8 cellular contexts compared by ENCODE assay signal in the genomic region with DNA sequence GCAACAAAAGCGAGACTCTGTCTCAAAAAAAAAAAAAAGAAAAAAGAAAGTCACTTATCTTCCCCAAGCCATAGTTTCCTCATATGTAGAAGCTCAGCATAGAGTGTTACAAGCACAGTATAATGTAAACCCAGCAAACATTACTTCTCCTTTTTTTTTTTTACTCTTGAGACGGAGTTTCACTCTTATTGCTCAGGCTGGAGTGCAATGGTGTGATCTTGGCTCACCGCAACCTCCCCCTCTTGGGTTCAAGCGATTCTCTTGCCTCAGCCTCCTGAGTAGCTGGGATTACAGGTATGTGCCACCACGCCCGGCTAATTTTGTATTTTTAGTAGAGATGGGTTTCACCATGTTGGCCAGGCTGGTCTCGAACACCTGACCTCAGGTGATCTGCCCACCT. TPM values are rescaled to one million over a fixed set of nuclear protein-coding genes. Genes with fewer than 3 reads are reported as not detected.
DNase-seq lines count a peak whose midpoint lies in the region; ATAC-seq and TF ChIP-seq lines count a peak whose summit lies in the region.
"Not testable (repeated sequence)": the region's sequence is repeated elsewhere in the genome, so short reads cannot be mapped to it uniquely, and the experiment has no call there.

No MANE protein-coding gene starts in this region.

- peak overlapping the region in 10 of 11 experiments; percentile 22 to 86 (median 67); a peak in 17 of 22 replicates for H3K27ac ChIP-seq in BLaER1 treated with 17β-estradiol and CSF1 and Interleukin-3, amounts not matched to agents 10 nM and 100 nM
- H3K27ac ChIP-seq in OCI-LY3 (ENCODE audit: low read length), result peak overlapping the region; percentile 56

- not testable (repeated sequence) for H3K9me3 Mint-ChIP-seq in IgD-negative memory B cell; activated B cell treated with CpG ODN at 0.5 μM for 24 hours; natural killer cell treated with Interleukin-12 subunit alpha and Interleukin-12 subunit beta and Interleukin-15 and Interleukin-18, amount 100 ng/mL, for 72 hours

- POLR2A ChIA-PET in activated B cell treated with CpG ODN at 0.5 μM for 24 hours (lab: Charles Lee), result interaction anchor here (0.6 to 6.3 kb wide), 21 partner anchors 9 to 1144 kb away, joined by 3 to 102 read pairs (median 4); partner anchors contain the start of genes CLIC4, RSRP1 and SRRM1

- H3K9ac ChIP-seq in BLaER1 treated with 17β-estradiol and CSF1 and Interleukin-3, amounts not matched to agents 10 nM and 100 nM, result peak overlapping the region in 7 of 11 experiments; percentile 33 to 68 (median 62); a peak in 12 of 22 replicates
- H3K9ac ChIP-seq in OCI-LY3 (ENCODE audit: low read length), result peak overlapping the region; percentile 12; the same call in 1 of the 2 replicates

- CTCF ChIA-PET in activated B cell treated with CpG ODN at 0.5 μM for 24 hours (lab: Charles Lee), result interaction anchor here (1.4 to 4.4 kb wide), 4 partner anchors 12 to 102 kb away, joined by 4 to 22 read pairs (median 11); partner anchors contain the start of gene CLIC4

- H3K4me3 ChIP-seq in BLaER1 treated with 17β-estradiol and CSF1 and Interleukin-3, amounts not matched to agents 10 nM and 100 nM; OCI-LY3 (ENCODE audit: low read length): not testable (repeated sequence)

- not testable (repeated sequence) for DNase-seq in activated B cell treated with CpG ODN at 0.5 μM for 24 hours; natural killer cell treated with Interleukin-12 subunit alpha and Interleukin-12 subunit beta and Interleukin-15 and Interleukin-18, amount 100 ng/mL, for 72 hours (ENCODE audit: low spot score)

- not testable (repeated sequence) for TF ChIP-seq CTCF in OCI-LY3 (IDR thresholded peaks at IDR 0.05; ENCODE audit: low read depth, low read length); activated B cell treated with CpG ODN at 0.5 μM for 24 hours (IDR thresholded peaks at IDR 0.05)

- H3K9me3 ChIP-seq in BLaER1 treated with 17β-estradiol and CSF1 and Interleukin-3, amounts not matched to agents 10 nM and 100 nM (replicated peaks in 1 of 11); OCI-LY3 (ENCODE audit: insufficient read depth, low read length): not testable (repeated sequence)

- H3K27ac Mint-ChIP-seq in IgD-negative memory B cell (peak overlapping the region; percentile 16 to 94 (median 43)), activated B cell treated with CpG ODN at 0.5 μM for 24 hours (peak overlapping the region; percentile 97)
- not testable (repeated sequence) for H3K27ac Mint-ChIP-seq in natural killer cell treated with Interleukin-12 subunit alpha and Interleukin-12 subunit beta and Interleukin-15 and Interleukin-18, amount 100 ng/mL, for 72 hours

- H3K4me2 ChIP-seq in BLaER1 treated with 17β-estradiol and CSF1 and Interleukin-3, amounts not matched to agents 10 nM and 100 nM, result peak overlapping the region in 8 of 11 experiments; percentile 9 to 73 (median 63); a peak in 15 of 22 replicates
- peak overlapping the region; percentile 45 for H3K4me2 ChIP-seq in OCI-LY3 (ENCODE audit: low read length)

- intact Hi-C loops in activated B cell treated with CpG ODN at 0.5 μM for 24 hours (cut with micrococcal nuclease), result loop anchor here (1.0 kb wide), 1 partner anchor 12 kb away; the partner anchor contains the start of gene CLIC4

- H4K20me1 ChIP-seq in BLaER1 treated with 17β-estradiol and CSF1 and Interleukin-3, amounts not matched to agents 10 nM and 100 nM; OCI-LY3 (ENCODE audit: insufficient read depth, low read length): not testable (repeated sequence)

- not testable (repeated sequence) for H3K27me3 Mint-ChIP-seq in IgD-negative memory B cell; activated B cell treated with CpG ODN at 0.5 μM for 24 hours; natural killer cell treated with Interleukin-12 subunit alpha and Interleukin-12 subunit beta and Interleukin-15 and Interleukin-18, amount 100 ng/mL, for 72 hours

- H3K4me3 Mint-ChIP-seq in IgD-negative memory B cell (peak overlapping the region; percentile 10 to 95 (median 78)), activated B cell treated with CpG ODN at 0.5 μM for 24 hours (peak overlapping the region; percentile 79)
- not testable (repeated sequence) for H3K4me3 Mint-ChIP-seq in natural killer cell treated with Interleukin-12 subunit alpha and Interleukin-12 subunit beta and Interleukin-15 and Interleukin-18, amount 100 ng/mL, for 72 hours

- not testable (repeated sequence) for H2AFZ ChIP-seq in OCI-LY3 (ENCODE audit: low read depth, low read length)

- peak; percentile 78 for ATAC-seq in GM18867 (IDR thresholded peaks at IDR 0.05; ENCODE audit: unreplicated experiment)
- ATAC-seq in GM21515 (IDR thresholded peaks at IDR 0.05; ENCODE audit: unreplicated experiment), result peak; percentile 64
- ATAC-seq in HG02973 (IDR thresholded peaks at IDR 0.05; ENCODE audit: unreplicated experiment), result peak; percentile 79
- ATAC-seq in activated B cell treated with CpG ODN at 0.5 μM for 24 hours (ENCODE audit: low read depth), result peak; percentile 89
- ATAC-seq in natural killer cell treated with Interleukin-12 subunit alpha and Interleukin-12 subunit beta and Interleukin-15 and Interleukin-18, amount 100 ng/mL, for 72 hours, result peak; percentile 63 to 69

- H3K79me2 ChIP-seq in OCI-LY3 (ENCODE audit: low read length), result not testable (repeated sequence)

- peaks cover 23 to 29% (median 26%) of the 10 kb centered on the region in 3 donors for H3K4me1 Mint-ChIP-seq in IgD-negative memory B cell
- peaks cover 56% of the 10 kb centered on the region for H3K4me1 Mint-ChIP-seq in activated B cell treated with CpG ODN at 0.5 μM for 24 hours
- H3K4me1 Mint-ChIP-seq in natural killer cell treated with Interleukin-12 subunit alpha and Interleukin-12 subunit beta and Interleukin-15 and Interleukin-18, amount 100 ng/mL, for 72 hours (ENCODE audit: low read depth in 2 of 2), result not testable (repeated sequence)

- H3K4me1 ChIP-seq in BLaER1 treated with 17β-estradiol and CSF1 and Interleukin-3, amounts not matched to agents 10 nM and 100 nM, result peaks cover 34 to 83% (median 73%) of the 10 kb centered on the region in 10 experiments
- peaks cover 52% of the 10 kb centered on the region for H3K4me1 ChIP-seq in OCI-LY3 (ENCODE audit: low read length)

- not testable (repeated sequence) for H3K36me3 Mint-ChIP-seq in IgD-negative memory B cell; activated B cell treated with CpG ODN at 0.5 μM for 24 hours (ENCODE audit: low read depth); natural killer cell treated with Interleukin-12 subunit alpha and Interleukin-12 subunit beta and Interleukin-15 and Interleukin-18, amount 100 ng/mL, for 72 hours

- H3K27me3 ChIP-seq in BLaER1 treated with 17β-estradiol and CSF1 and Interleukin-3, amounts not matched to agents 10 nM and 100 nM; OCI-LY3 (ENCODE audit: low read depth, low read length): not testable (repeated sequence)

- H3K36me3 ChIP-seq in BLaER1 treated with 17β-estradiol and CSF1 and Interleukin-3, amounts not matched to agents 10 nM and 100 nM; OCI-LY3 (replicated peaks; ENCODE audit: low read depth, low read length): not testable (repeated sequence)

RNA-seq across cellular contexts. Expression of gene CLIC4, which starts 11.9 kb away (rescaled TPM):
- 49.6 TPM for polyA plus RNA-seq in IgD-negative memory B cell
- 98.2 and 99.8 TPM in 2 replicates for total RNA-seq in activated B cell treated with CpG ODN at 0.5 μM for 24 hours
- total RNA-seq in natural killer cell treated with Interleukin-12 subunit alpha and Interleukin-12 subunit beta and Interleukin-15 and Interleukin-18, amount 100 ng/mL, for 72 hours, result 10 to 100 TPM; 11.0 to 14.0 TPM
